6 cellular contexts compared by ENCODE assay signal in genomic region chr11:35602979-35603378, GRCh38.
"Had no signal": no experiment of that assay in that cellular context is flagged by ENCODE, and none has a peak within 500 bp of the region (broad histone marks: within the 10 kb centered on the region; RNA-seq: fewer than 3 reads in every experiment).

No MANE protein-coding gene starts in this region.

- H2AFZ ChIP-seq: GM23248 had no signal

- H3K27ac Mint-ChIP-seq: H9 had no signal

- H3K9me3 Mint-ChIP-seq: H9 had no signal

- H3K27ac ChIP-seq: GM23248 had no signal

- H3K9ac ChIP-seq: GM23248 had no signal

- DNase-seq: GM23248, GOT3, H9, IMR-90, KBM-7 had no signal

- H3K4me3 ChIP-seq: GM23248 had no signal

- ATAC-seq: HCT116 had no signal

- H3K4me3 Mint-ChIP-seq: H9 had no signal
